16 cellular contexts compared by ENCODE assay signal in the genomic region with DNA sequence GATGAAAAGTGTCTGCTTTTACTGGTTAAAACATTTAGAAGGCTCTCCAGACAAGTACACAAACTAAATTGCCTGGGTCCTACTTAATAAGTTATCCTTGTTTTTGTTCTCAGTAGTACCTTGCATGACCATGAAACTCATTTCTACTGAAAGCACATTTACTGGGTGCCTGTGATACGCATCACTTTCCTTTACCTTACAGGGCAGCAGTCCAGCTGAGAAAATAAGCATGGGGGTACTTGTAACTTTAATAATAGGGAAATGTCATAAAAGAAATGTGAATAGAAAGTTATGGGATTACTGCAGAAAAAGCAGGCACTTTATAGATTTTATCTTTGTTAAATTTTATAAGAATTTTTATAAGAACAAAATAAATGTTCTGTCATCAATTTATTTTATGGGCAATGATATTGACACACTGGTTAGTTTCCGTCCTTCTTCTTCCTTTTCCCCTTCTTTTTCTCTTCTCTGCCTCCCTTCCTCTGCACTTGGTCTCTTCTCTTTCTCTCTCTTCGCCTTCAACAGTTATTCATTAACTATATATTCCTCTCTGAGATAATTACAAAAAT.
A peak's percentile ranks its signal among the peaks of the same experiment; 100 is the strongest.
DNase-seq lines count a peak whose midpoint lies in the region; ATAC-seq, FAIRE-seq and TF ChIP-seq lines count a peak whose summit lies in the region.
"Had no signal": no experiment of that assay in that cellular context is flagged by ENCODE, and none has a peak within 500 bp of the region (broad histone marks: within the 10 kb centered on the region; RNA-seq: fewer than 3 reads in every experiment).

No MANE protein-coding gene starts in this region.

- no peak overlapping the region for H3K9ac ChIP-seq in K562 (ENCODE audit: insufficient read depth in 1 of 2, low read depth in 2 of 2, low read length in 2 of 2)
- H3K9ac ChIP-seq: BLaER1, GM23248 had no signal

- TF ChIP-seq RAD21 in K562 (CRISPR knock-in tag; conservative IDR thresholded peaks at IDR 0.05 in 1 of 2, IDR thresholded peaks at IDR 0.05 in 1 of 2), result no peak

- no TSS peak for BruUV-seq in K562 (replicated peaks; lab: Mats Ljungman, UMichigan)

- no peak for TF ChIP-seq EP300 in K562 (IDR thresholded peaks at IDR 0.05; ENCODE audit: low read length)

- no peaks in the 10 kb centered on the region for H4K20me1 ChIP-seq in K562 (replicated peaks; ENCODE audit: control insufficient read depth, insufficient read depth, low read length)
- H4K20me1 ChIP-seq: BLaER1 had no signal

- WGBS in K562 (ENCODE audit: insufficient coverage, low coverage, missing lambda C conversion rate), result 50% methylated on average over 2 of the region's 3 CpGs

- H3K9me1 ChIP-seq in K562 (ENCODE audit: control insufficient read depth, insufficient read depth, low read length), result no peaks in the 10 kb centered on the region

- H3K27me3 ChIP-seq in K562 (ENCODE audit: control insufficient read depth in 2 of 2, insufficient read depth in 2 of 2, low read length in 2 of 2), result no peaks in the 10 kb centered on the region
- no peaks in the 10 kb centered on the region for H3K27me3 ChIP-seq in gastrocnemius medialis
- H3K27me3 ChIP-seq: BLaER1 had no signal

- H2AFZ ChIP-seq in K562 (ENCODE audit: low read depth, low read length), result no peak overlapping the region
- H2AFZ ChIP-seq: GM23248 had no signal

- H3K4me1 ChIP-seq in K562 (replicated peaks in 1 of 2; ENCODE audit: control insufficient read depth in 2 of 2, insufficient read depth in 2 of 2, low read length in 2 of 2) (peaks cover 0 to 3% of the 10 kb centered on the region in 2 experiments; a peak in 2 of 5 replicates), gastrocnemius medialis (no peaks in the 10 kb centered on the region)
- H3K4me1 ChIP-seq: BLaER1 had no signal

- H3K4me2 ChIP-seq in K562 (ENCODE audit: insufficient read depth, low read length), result no peak overlapping the region
- H3K4me2 ChIP-seq: BLaER1 had no signal

- no peaks in the 10 kb centered on the region for H3K9me3 ChIP-seq in K562 (replicated peaks; ENCODE audit: control insufficient read depth, insufficient read depth, low read depth, low read length)
- H3K9me3 ChIP-seq in gastrocnemius medialis, result no peaks in the 10 kb centered on the region

- intact Hi-C loops in activated CD4-positive, alpha-beta T cell treated with anti-CD3 and anti-CD28 coated beads, Interleukin-2, amount 10 ng/mL, durations not matched to agents 24 days and 14 days (cut with micrococcal nuclease), result no loop called here
- intact Hi-C loops in K562 (cut with micrococcal nuclease) (no loop called here), gastrocnemius medialis (cut with DNase I; ENCODE audit: low total_unique reads) (no loop called here)

- TF ChIP-seq CTCF in K562 (IDR thresholded peaks at IDR 0.05 in 2 of 3, conservative IDR thresholded peaks at IDR 0.05 in 1 of 3; ENCODE audit: insufficient read depth in 2 of 3, low read depth in 1 of 3, low read length in 3 of 3) (no peak), gastrocnemius medialis (IDR thresholded peaks at IDR 0.05 in 4 of 5, conservative IDR thresholded peaks at IDR 0.05 in 1 of 5) (no peak)

- H3K27ac ChIP-seq in K562 (ENCODE audit: extremely low read depth, low read depth, low read length) (no peak overlapping the region), gastrocnemius medialis (no peak overlapping the region)
- H3K27ac ChIP-seq: BLaER1, GM23248 had no signal

- DNase-seq in activated CD4-positive, alpha-beta T cell treated with anti-CD3 and anti-CD28 coated beads, Interleukin-2, amount 10 ng/mL, durations not matched to agents 24 days and 14 days, result no peak
- DNase-seq in activated CD4-positive, alpha-beta T cell treated with anti-CD3 and anti-CD28 coated beads for 48 hours, result no peak
- DNase-seq in HEK293T (ENCODE audit: extremely low spot score), result no peak
- no peak for DNase-seq in K562 (ENCODE audit: extremely low read depth in 1 of 4, low spot score in 3 of 4)
- DNase-seq in renal cortical epithelial cell (ENCODE audit: low read depth), result peak; percentile 42
- DNase-seq in gastrocnemius medialis, result no peak
- no peak for DNase-seq in NCI-H2107 treated with DMSO at 0.1 percent for 48 hours (lab: John Stamatoyannopoulos, UW; ENCODE audit: unreplicated experiment)
- DNase-seq: 8988T, AML-193, DMS53, GM23248 had no signal

- H3K9me3 Mint-ChIP-seq in activated CD4-positive, alpha-beta T cell treated with anti-CD3 and anti-CD28 coated beads, Interleukin-2, amount 10 ng/mL, durations not matched to agents 24 days and 14 days, result peaks cover 3% of the 10 kb centered on the region

- H3K79me2 ChIP-seq in K562 (ENCODE audit: control insufficient read depth, insufficient read depth, low read length), result no peaks in the 10 kb centered on the region

- POLR2A ChIA-PET in HEK293T (lab: Yijun Ruan, JAX) (no interaction called here), K562 (lab: Yijun Ruan, JAX) (no interaction called here)

- H3K27ac Mint-ChIP-seq in activated CD4-positive, alpha-beta T cell treated with anti-CD3 and anti-CD28 coated beads, Interleukin-2, amount 10 ng/mL, durations not matched to agents 24 days and 14 days, result peak overlapping the region; percentile 59

- H3K36me3 Mint-ChIP-seq in activated CD4-positive, alpha-beta T cell treated with anti-CD3 and anti-CD28 coated beads, Interleukin-2, amount 10 ng/mL, durations not matched to agents 24 days and 14 days (ENCODE audit: low read depth), result peaks cover 52% of the 10 kb centered on the region

- H3K36me3 ChIP-seq in K562 (ENCODE audit: control insufficient read depth, insufficient read depth, low read length) (peaks cover 13% of the 10 kb centered on the region; the same call in 1 of the 3 replicates), gastrocnemius medialis (peaks cover 0 to 12% of the 10 kb centered on the region in 2 donors)

- no peak for FAIRE-seq in K562 (lab: Jason Lieb, UNC)
- FAIRE-seq: GM12878, GM18507, H54 had no signal

- no peak overlapping the region for H3K4me3 ChIP-seq in K562
- H3K4me3 ChIP-seq in gastrocnemius medialis, result no peak overlapping the region
- H3K4me3 ChIP-seq: BLaER1, GM12878, GM23248 had no signal

- in situ Hi-C loops in K562 (cut with MboI), result no loop called here
- in situ Hi-C loops in gastrocnemius medialis (cut with MboI; ENCODE audit: low sequenced_read_pairs in 4 of 4), result no loop called here

- H3K4me1 Mint-ChIP-seq in activated CD4-positive, alpha-beta T cell treated with anti-CD3 and anti-CD28 coated beads, Interleukin-2, amount 10 ng/mL, durations not matched to agents 24 days and 14 days, result no peaks in the 10 kb centered on the region

- no peak overlapping the region for H3K4me3 Mint-ChIP-seq in activated CD4-positive, alpha-beta T cell treated with anti-CD3 and anti-CD28 coated beads, Interleukin-2, amount 10 ng/mL, durations not matched to agents 24 days and 14 days

- CTCF ChIA-PET in HEK293T (lab: Yijun Ruan, JAX) (no interaction called here), K562 (lab: Yijun Ruan, JAX; ENCODE audit: low intra/inter-chr PET ratio) (no interaction called here)

- no peaks in the 10 kb centered on the region for H3K27me3 Mint-ChIP-seq in activated CD4-positive, alpha-beta T cell treated with anti-CD3 and anti-CD28 coated beads, Interleukin-2, amount 10 ng/mL, durations not matched to agents 24 days and 14 days

- TF ChIP-seq POLR2A in K562 (conservative IDR thresholded peaks at IDR 0.05), result no peak
- no peak for TF ChIP-seq POLR2A in gastrocnemius medialis (IDR thresholded peaks at IDR 0.05)

- ATAC-seq in K562, result no peak
- no peak for ATAC-seq in gastrocnemius medialis
- ATAC-seq: GM12878, HCT116 had no signal

TF ChIP-seq in HEK293T, 16 proteins besides CTCF, POLR2A, EP300 and RAD21:
- TF ChIP-seq CTBP1 (IDR thresholded peaks at IDR 0.05; ENCODE audit: borderline replicate concordance), result no peak
- TF ChIP-seq FOXM1 (IDR thresholded peaks at IDR 0.05; ENCODE audit: borderline replicate concordance), result no peak
- TF ChIP-seq, protein P1, sequence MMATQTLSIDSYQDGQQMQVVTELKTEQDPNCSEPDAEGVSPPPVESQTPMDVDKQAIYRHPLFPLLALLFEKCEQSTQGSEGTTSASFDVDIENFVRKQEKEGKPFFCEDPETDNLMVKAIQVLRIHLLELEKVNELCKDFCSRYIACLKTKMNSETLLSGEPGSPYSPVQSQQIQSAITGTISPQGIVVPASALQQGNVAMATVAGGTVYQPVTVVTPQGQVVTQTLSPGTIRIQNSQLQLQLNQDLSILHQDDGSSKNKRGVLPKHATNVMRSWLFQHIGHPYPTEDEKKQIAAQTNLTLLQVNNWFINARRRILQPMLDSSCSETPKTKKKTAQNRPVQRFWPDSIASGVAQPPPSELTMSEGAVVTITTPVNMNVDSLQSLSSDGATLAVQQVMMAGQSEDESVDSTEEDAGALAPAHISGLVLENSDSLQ (IDR thresholded peaks at IDR 0.05), result peak; percentile 60; the same call in 1 of the 2 replicates
- TF ChIP-seq FOXA1 (IDR thresholded peaks at IDR 0.05), result no peak
- TF ChIP-seq TARDBP (IDR thresholded peaks at IDR 0.05), result no peak

TF ChIP-seq in K562, 482 proteins besides CTCF, POLR2A, EP300 and RAD21:
- TF ChIP-seq C11orf30 (IDR thresholded peaks at IDR 0.05; ENCODE audit: low read depth) (peak; percentile 13; the same call in 1 of the 2 replicates), ZNF316 (IDR thresholded peaks at IDR 0.05) (peak; percentile 63; the same call in 1 of the 2 replicates), ZNF197 (CRISPR knock-in tag; IDR thresholded peaks at IDR 0.05; ENCODE audit: low read depth) (no peak)
